Comparison of ENCODE assay signal across 14 cellular contexts in genomic region chr11:76771446-76772099, GRCh38. TPM values are rescaled to one million over a fixed set of nuclear protein-coding genes. Genes with fewer than 3 reads are reported as not detected.
DNase-seq lines count a peak whose midpoint lies in the region; ATAC-seq and TF ChIP-seq lines count a peak whose summit lies in the region.
"Had no signal": no experiment of that assay in that cellular context is flagged by ENCODE, and none has a peak within 500 bp of the region (broad histone marks: within the 10 kb centered on the region; RNA-seq: fewer than 3 reads in every experiment).

No MANE protein-coding gene starts in this region.

- no peak overlapping the region for H4K91ac ChIP-seq in neuronal stem cell (ENCODE audit: low read depth, low read length, poor library complexity)

- 83 to 87% methylated on average over 8 of the region's 8 CpGs for WGBS in heart right ventricle, 2 donors
- no CpG with 5 or more reads among the region's 8 CpGs for WGBS in neuronal stem cell (ENCODE audit: extremely low coverage in 2 of 2, insufficient read length in 2 of 2, insufficient replicate concordance in 1 of 2), 2 donors
- WGBS in urinary bladder: 78% methylated on average over 8 of the region's 8 CpGs

- no peaks in the 10 kb centered on the region for H3K36me3 ChIP-seq in heart right ventricle
- H3K36me3 ChIP-seq in neuronal stem cell (replicated peaks in 1 of 2; ENCODE audit: control insufficient read depth in 2 of 2, insufficient read depth in 2 of 2, low read length in 2 of 2): no peaks in the 10 kb centered on the region
- no peaks in the 10 kb centered on the region for H3K36me3 ChIP-seq in urinary bladder (ENCODE audit: insufficient read depth)

- no peak overlapping the region for H3K14ac ChIP-seq in neuronal stem cell (ENCODE audit: low read length)

- no peak overlapping the region for H3K4ac ChIP-seq in neuronal stem cell (ENCODE audit: low read length)

- no peak overlapping the region for H3K9ac ChIP-seq in neuronal stem cell (ENCODE audit: low read depth, low read length, poor library complexity)

- peak overlapping the region; percentile 19 for H3K23ac ChIP-seq in neuronal stem cell (ENCODE audit: low read depth, low read length, poor library complexity)

- peak overlapping the region; percentile 86 for H3K18ac ChIP-seq in neuronal stem cell (ENCODE audit: low read length)

- no peak overlapping the region for H2AFZ ChIP-seq in neuronal stem cell (ENCODE audit: low read length)

- ATAC-seq in heart right ventricle (no peak), left ventricle myocardium superior (no peak), HG03521 (IDR thresholded peaks at IDR 0.05; ENCODE audit: unreplicated experiment) (no peak), GM18870 (IDR thresholded peaks at IDR 0.05; ENCODE audit: unreplicated experiment) (no peak)
- ATAC-seq: effector memory CD8-positive, alpha-beta T cell had no signal

- H3K4me3 ChIP-seq in heart right ventricle (no peak overlapping the region), coronary artery (no peak overlapping the region), neuronal stem cell (ENCODE audit: low read length in 2 of 2) (no peak overlapping the region), urinary bladder (ENCODE audit: low read depth, low read length) (no peak overlapping the region)

- H3K27ac ChIP-seq in heart right ventricle: peak overlapping the region in 6 of 10 donors; percentile 12 to 74 (median 51)
- peak overlapping the region; percentile 76 to 86 for H3K27ac ChIP-seq in coronary artery
- H3K27ac ChIP-seq in neuronal stem cell (replicated peaks; ENCODE audit: low read length): no peak overlapping the region
- H3K27ac ChIP-seq in urinary bladder (ENCODE audit: low read depth): peak overlapping the region; percentile 89

- no peak overlapping the region for H3K4me2 ChIP-seq in neuronal stem cell (ENCODE audit: insufficient read depth, low read length, poor library complexity, severe bottlenecking)

- DNase-seq in heart right ventricle (no peak), left ventricle myocardium superior (no peak), coronary artery (ENCODE audit: low spot score) (no peak), neuronal stem cell (ENCODE audit: low spot score) (no peak)
- DNase-seq in stimulated activated naive CD4-positive, alpha-beta T cell (lab: John Stamatoyannopoulos, UW): no peak
- DNase-seq: DMS79 treated with DMSO at 0.1 percent for 48 hours; effector memory CD8-positive, alpha-beta T cell; KG1; midbrain; NCI-H2081; retina had no signal

- H2BK5ac ChIP-seq in neuronal stem cell (ENCODE audit: low read length): no peak overlapping the region

- H2BK12ac ChIP-seq in neuronal stem cell (ENCODE audit: low read length): no peak overlapping the region

- no peak overlapping the region for H2BK120ac ChIP-seq in neuronal stem cell (ENCODE audit: low read depth, low read length)

- peaks cover 0 to 18% (median 7%) of the 10 kb centered on the region in 11 donors for H3K9me3 ChIP-seq in heart right ventricle
- H3K9me3 ChIP-seq in neuronal stem cell (replicated peaks in 1 of 2; ENCODE audit: control insufficient read depth in 2 of 2, insufficient read depth in 1 of 2, low read depth in 1 of 2, low read length in 2 of 2): peaks cover 0 to 10% of the 10 kb centered on the region in 2 donors

- no peaks in the 10 kb centered on the region for H3K27me3 ChIP-seq in heart right ventricle
- H3K27me3 ChIP-seq in neuronal stem cell (ENCODE audit: control insufficient read depth in 3 of 3, insufficient read depth in 3 of 3, low read depth in 1 of 3, low read length in 3 of 3): peaks cover 0 to 5% (median 0%) of the 10 kb centered on the region in 3 experiments

- TF ChIP-seq CTCF in heart right ventricle (IDR thresholded peaks at IDR 0.05) (no peak), coronary artery (IDR thresholded peaks at IDR 0.05) (no peak)

- no peak overlapping the region for H2AK5ac ChIP-seq in neuronal stem cell (ENCODE audit: low read depth, low read length)

- no peak overlapping the region for H2BK15ac ChIP-seq in neuronal stem cell (ENCODE audit: low read length)

- peaks cover 16 to 79% (median 69%) of the 10 kb centered on the region in 9 donors for H3K4me1 ChIP-seq in heart right ventricle
- H3K4me1 ChIP-seq in neuronal stem cell (ENCODE audit: control insufficient read depth in 2 of 2, insufficient read depth in 1 of 2, low read depth in 1 of 2, low read length in 2 of 2): peaks cover 11 to 23% of the 10 kb centered on the region in 2 donors
- H3K4me1 ChIP-seq in urinary bladder (ENCODE audit: insufficient read depth): peaks cover 6% of the 10 kb centered on the region

- intact Hi-C loops in heart right ventricle (cut with DNase I): no loop called here
- intact Hi-C loops in left ventricle myocardium superior (cut with micrococcal nuclease): no loop called here

- H4K8ac ChIP-seq in neuronal stem cell (ENCODE audit: low read depth, low read length): no peak overlapping the region

- peaks cover 5% of the 10 kb centered on the region for H3K79me1 ChIP-seq in neuronal stem cell (ENCODE audit: low read depth, low read length)

RNA-seq across cellular contexts. Expression of gene TSKU, which starts 11.6 kb away (rescaled TPM):
- total RNA-seq in heart right ventricle: 10 to 100 TPM in 4 of 10 donors, 1 to 10 TPM in 6; 3.0 to 21.9 (median 6.6) TPM
- polyA plus RNA-seq in heart right ventricle: 10 to 100 TPM in 1 of 2 donors, 1 to 10 TPM in 1; 6.6 to 13.7 TPM
- total RNA-seq in left ventricle myocardium superior: 11.1 TPM
- 12.1 TPM for polyA plus RNA-seq in neuronal stem cell (2013, experiment 1 of 2)
- 11.9 TPM for polyA plus RNA-seq in neuronal stem cell (2013, experiment 2 of 2)
- total RNA-seq in urinary bladder: 10.0 TPM
- polyA plus RNA-seq in urinary bladder: 55.9 TPM
